ENCODE assay signal across 26 cellular contexts in the genomic region with DNA sequence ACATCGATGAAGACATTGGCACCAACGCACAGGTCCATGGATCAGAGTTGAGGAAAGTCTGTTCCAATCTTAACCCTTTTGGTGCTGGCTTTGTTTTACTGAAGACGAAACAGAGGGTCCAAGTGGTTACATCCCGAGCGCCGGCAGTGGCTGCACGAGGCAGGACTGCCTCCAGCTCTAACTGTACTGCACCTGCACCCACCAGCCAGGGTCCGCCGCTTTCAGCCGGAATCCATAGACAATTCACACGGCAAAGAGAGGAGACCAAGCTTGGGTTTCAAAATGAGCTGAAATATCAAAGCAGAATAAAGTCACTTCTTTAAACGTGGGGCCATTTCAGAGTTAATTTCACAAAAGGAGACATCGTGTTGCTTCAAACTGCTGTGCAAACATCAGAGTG.
"Had no signal": no experiment of that assay in that cellular context is flagged by ENCODE, and none has a peak within 500 bp of the region (broad histone marks: within the 10 kb centered on the region; RNA-seq: fewer than 3 reads in every experiment).

No MANE protein-coding gene starts in this region.

- H3K4me1 ChIP-seq: Peyer's patch had no signal

- H3K27me3 ChIP-seq: Peyer's patch had no signal

- H3K27ac Mint-ChIP-seq: activated CD4-positive, alpha-beta T cell treated with anti-CD3 and anti-CD28 coated beads for 36 hours; activated CD4-positive, alpha-beta T cell treated with anti-CD3 and anti-CD28 coated beads, Interleukin-2, amount 10 ng/mL, durations not matched to agents 7 days and 5 days; activated naive CD4-positive, alpha-beta T cell treated with anti-CD3 and anti-CD28 coated beads for 36 hours; activated naive CD8-positive, alpha-beta T cell; activated naive CD8-positive, alpha-beta T cell treated with anti-CD3 and anti-CD28 coated beads, Interleukin-2, amount 50 U/mL, for 24 hours; activated T-cell treated with anti-CD3 and anti-CD28 coated beads, Interleukin-2, amount 50 U/mL, for 24 hours; activated T-helper 2 cell treated with anti-CD3 and anti-CD28 coated beads, Interferon-gamma antibody, Interleukin-2, Interleukin-4, amounts not matched to agents 10 μg/mL and 5 μg/mL and 100 μg/mL, durations not matched to agents 14 hours and 24 hours and 36 hours; T-helper 1 cell treated with Interleukin-12 subunit alpha and Interleukin-12 subunit beta and Interleukin-4 antibody, amounts not matched to agents 30 μg/mL and 1 μg/mL, for 36 hours; T-helper 2 cell treated with Interferon-gamma antibody and Interleukin-4, amounts not matched to agents 5 μg/mL and 100 μg/mL, for 36 hours had no signal

- H3K9me3 Mint-ChIP-seq: activated CD4-positive, alpha-beta T cell treated with anti-CD3 and anti-CD28 coated beads, Interleukin-2, amount 10 ng/mL, durations not matched to agents 7 days and 5 days; activated naive CD4-positive, alpha-beta T cell treated with anti-CD3 and anti-CD28 coated beads for 36 hours; activated T-cell treated with anti-CD3 and anti-CD28 coated beads, Interleukin-2, amount 50 U/mL, for 24 hours; activated T-helper 2 cell treated with anti-CD3 and anti-CD28 coated beads, Interferon-gamma antibody, Interleukin-2, Interleukin-4, amounts not matched to agents 10 μg/mL and 5 μg/mL and 100 μg/mL, durations not matched to agents 14 hours and 24 hours and 36 hours; T-helper 1 cell treated with Interleukin-12 subunit alpha and Interleukin-12 subunit beta and Interleukin-4 antibody, amounts not matched to agents 30 μg/mL and 1 μg/mL, for 36 hours; T-helper 2 cell treated with Interferon-gamma antibody and Interleukin-4, amounts not matched to agents 5 μg/mL and 100 μg/mL, for 36 hours had no signal

- FAIRE-seq: bronchial epithelial cell, TTC549 had no signal

- H3K36me3 ChIP-seq: Peyer's patch had no signal

- H3K9ac ChIP-seq: KMS-11 had no signal

- ATAC-seq: activated CD4-positive, alpha-beta T cell treated with anti-CD3 and anti-CD28 coated beads for 36 hours; PC-3 had no signal

- H3K36me3 Mint-ChIP-seq: activated naive CD8-positive, alpha-beta T cell; brain had no signal

- H3K27ac ChIP-seq: KMS-11, Peyer's patch had no signal

- DNase-seq: activated CD4-positive, alpha-beta T cell treated with anti-CD3 and anti-CD28 coated beads for 36 hours; activated CD4-positive, alpha-beta T cell treated with anti-CD3 and anti-CD28 coated beads, Interleukin-2, amount 10 ng/mL, durations not matched to agents 7 days and 5 days; activated CD4-positive, alpha-beta T cell treated with anti-CD3 and anti-CD28 coated beads, Interleukin-2, amount 50 U/mL, for 48 hours; activated gamma-delta T cell; activated naive CD4-positive, alpha-beta T cell treated with anti-CD3 and anti-CD28 coated beads for 36 hours; activated naive CD8-positive, alpha-beta T cell treated with anti-CD3 and anti-CD28 coated beads, Interleukin-2, amount 50 U/mL, for 24 hours; activated T-cell treated with anti-CD3 and anti-CD28 coated beads, Interleukin-2, amount 50 U/mL, for 24 hours; anterior cingulate cortex; caudate nucleus; NCI-H1105; NCI-H1417 treated with DMSO at 0.1 percent for 48 hours; NCI-H1694 treated with DMSO at 0.1 percent for 48 hours; NCI-H2029; NCI-H345; NCI-H524 treated with DMSO at 0.1 percent for 48 hours; PC-3; Peyer's patch; RPMI8226 had no signal

- H3K4me3 ChIP-seq: Peyer's patch had no signal

- H3K4me2 ChIP-seq: KMS-11 had no signal

- H3K4me3 Mint-ChIP-seq: activated CD4-positive, alpha-beta T cell treated with anti-CD3 and anti-CD28 coated beads for 36 hours; activated CD4-positive, alpha-beta T cell treated with anti-CD3 and anti-CD28 coated beads, Interleukin-2, amount 10 ng/mL, durations not matched to agents 7 days and 5 days; activated naive CD4-positive, alpha-beta T cell treated with anti-CD3 and anti-CD28 coated beads for 36 hours; activated naive CD8-positive, alpha-beta T cell; activated naive CD8-positive, alpha-beta T cell treated with anti-CD3 and anti-CD28 coated beads, Interleukin-2, amount 50 U/mL, for 24 hours; activated T-cell treated with anti-CD3 and anti-CD28 coated beads, Interleukin-2, amount 50 U/mL, for 24 hours; brain; T-helper 1 cell treated with Interleukin-12 subunit alpha and Interleukin-12 subunit beta and Interleukin-4 antibody, amounts not matched to agents 30 μg/mL and 1 μg/mL, for 36 hours; T-helper 2 cell treated with Interferon-gamma antibody and Interleukin-4, amounts not matched to agents 5 μg/mL and 100 μg/mL, for 36 hours had no signal
